In the genomic region with DNA sequence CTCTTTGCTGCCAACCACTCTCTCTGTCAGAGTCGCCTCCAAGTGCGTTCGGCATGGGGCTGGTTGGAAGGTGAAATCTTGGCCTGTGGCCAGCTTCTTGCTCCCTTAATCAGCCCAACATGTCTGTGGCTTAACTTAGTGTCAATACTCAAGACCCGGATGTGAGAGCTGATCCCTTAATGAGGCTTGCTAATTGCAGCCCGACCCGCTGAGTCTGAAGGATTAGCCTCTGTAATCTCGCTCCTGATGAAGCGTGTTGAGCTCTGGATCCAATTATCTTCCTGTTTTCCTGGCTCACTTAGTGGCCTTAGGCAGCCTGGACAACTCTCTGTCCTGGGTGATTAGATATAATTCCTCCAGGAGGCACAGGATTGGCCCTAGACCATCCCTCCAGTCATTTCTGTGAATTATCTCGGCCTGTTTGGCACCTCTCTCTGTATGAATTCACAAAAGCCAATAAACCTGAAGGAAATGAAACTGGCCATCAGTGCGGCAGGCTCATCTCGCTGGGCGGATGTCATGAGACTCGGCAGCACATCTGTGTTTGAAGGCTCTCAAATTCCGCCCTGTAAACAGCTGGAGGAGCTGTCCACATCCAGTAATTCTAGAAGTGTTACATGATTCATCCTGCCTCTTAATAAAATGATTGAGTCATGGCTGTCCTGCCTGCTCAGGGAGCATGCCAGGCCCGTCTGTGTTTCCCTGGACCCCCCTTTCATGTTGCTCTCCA, we compare ENCODE assay signal across 8 cellular contexts. TPM values are rescaled to one million over a fixed set of nuclear protein-coding genes. Genes with fewer than 3 reads are reported as not detected.
DNase-seq lines count a peak whose midpoint lies in the region; ATAC-seq and TF ChIP-seq lines count a peak whose summit lies in the region.

No MANE protein-coding gene starts in this region.

- H3K4me1 Mint-ChIP-seq in stimulated activated naive CD8-positive, alpha-beta T cell treated with anti-CD3 and anti-CD28 coated beads, Interleukin-15, amount 100 ng/mL, for 72 hours, result no peaks in the 10 kb centered on the region

- no peak overlapping the region for H3K27ac ChIP-seq in spleen

- peaks cover 0 to 45% (median 0%) of the 10 kb centered on the region in 7 donors for H3K27me3 ChIP-seq in spleen (replicated peaks in 1 of 7)

- TF ChIP-seq CTCF in spleen (IDR thresholded peaks at IDR 0.05 in 8 of 11, conservative IDR thresholded peaks at IDR 0.05 in 3 of 11), result no peak

- H3K4me3 Mint-ChIP-seq in stimulated activated naive CD8-positive, alpha-beta T cell treated with anti-CD3 and anti-CD28 coated beads, Interleukin-15, amount 100 ng/mL, for 72 hours, result no peak overlapping the region

- peak; percentile 35 for DNase-seq in H4 (ENCODE audit: low spot score)
- DNase-seq in NCI-H446 treated with DMSO at 0.1 percent for 48 hours (lab: John Stamatoyannopoulos, UW), result peak; percentile 96
- peak; percentile 45 for DNase-seq in epidermal melanocyte (ENCODE audit: insufficient read length, low spot score)
- DNase-seq in retina, result peak; percentile 83
- no peak for DNase-seq in spleen
- DNase-seq in stimulated activated CD4-positive, alpha-beta T cell treated with anti-CD3 and anti-CD28 coated beads, Interleukin-4, amount 100 ng/mL, for 4 hours, result no peak
- no peak for DNase-seq in stimulated activated naive CD8-positive, alpha-beta T cell treated with anti-CD3 and anti-CD28 coated beads, Interleukin-15, amount 100 ng/mL, for 72 hours

- no peak overlapping the region for H3K27ac Mint-ChIP-seq in stimulated activated naive CD8-positive, alpha-beta T cell treated with anti-CD3 and anti-CD28 coated beads, Interleukin-15, amount 100 ng/mL, for 72 hours

- 60 to 83% (median 69%) methylated on average over 14 to 15 of the region's 15 CpGs for WGBS in spleen, 5 donors

- no peak for ATAC-seq in stimulated activated naive CD8-positive, alpha-beta T cell treated with anti-CD3 and anti-CD28 coated beads, Interleukin-15, amount 100 ng/mL, for 72 hours
- no peak for ATAC-seq in GM18511 (IDR thresholded peaks at IDR 0.05; ENCODE audit: unreplicated experiment)

- H3K36me3 ChIP-seq in spleen, result no peaks in the 10 kb centered on the region

- peaks cover 31% of the 10 kb centered on the region for H3K27me3 Mint-ChIP-seq in stimulated activated naive CD8-positive, alpha-beta T cell treated with anti-CD3 and anti-CD28 coated beads, Interleukin-15, amount 100 ng/mL, for 72 hours

- peaks cover 0 to 10% (median under 1%) of the 10 kb centered on the region in 8 donors for H3K9me3 ChIP-seq in spleen

- peaks cover 0 to 6% of the 10 kb centered on the region in 2 donors for H3K9me3 Mint-ChIP-seq in stimulated activated naive CD8-positive, alpha-beta T cell treated with anti-CD3 and anti-CD28 coated beads, Interleukin-15, amount 100 ng/mL, for 72 hours

- no peak for TF ChIP-seq POLR2A in spleen (IDR thresholded peaks at IDR 0.05)

- H3K4me1 ChIP-seq in spleen, result no peaks in the 10 kb centered on the region

- intact Hi-C loops in spleen (cut with DNase I; ENCODE audit: low total_unique reads), result no loop called here

- no peak overlapping the region for H3K4me3 ChIP-seq in spleen

RNA-seq across cellular contexts. Expression of a gene that starts 38.5 kb away (rescaled TPM):
- total RNA-seq in H4 (2014; rRNA removed; shearing (Covaris generic)), result not detected in 2 replicates
- 1 to 10 TPM in 1 of 7 donors, under 1 TPM in 6; 0.20 to 1.0 (median 0.77) TPM for total RNA-seq in spleen
- polyA plus RNA-seq in spleen, result under 1 TPM; 0.04 to 0.16 (median 0.09) TPM

Comparison
In these comparisons a context has a peak if more than half of its experiments do, and no peak if none do; other contexts are left out.
1. DNase-seq: peak in H4 (single experiment), NCI-H446 treated with DMSO at 0.1 percent for 48 hours (single experiment), epidermal melanocyte (single experiment) and retina (single experiment); none in spleen (single experiment), stimulated activated CD4-positive, alpha-beta T cell treated with anti-CD3 and anti-CD28 coated beads, Interleukin-4, amount 100 ng/mL, for 4 hours (0 of 2) and stimulated activated naive CD8-positive, alpha-beta T cell treated with anti-CD3 and anti-CD28 coated beads, Interleukin-15, amount 100 ng/mL, for 72 hours (0 of 2).